ENCODE assay signal across 22 cellular contexts in genomic region chr6:163787001-163787667, GRCh38.
"Had no signal": no experiment of that assay in that cellular context is flagged by ENCODE, and none has a peak within 500 bp of the region (broad histone marks: within the 10 kb centered on the region; RNA-seq: fewer than 3 reads in every experiment).

No MANE protein-coding gene starts in this region.

- DNase-seq: activated CD4-positive, alpha-beta T cell treated with anti-CD3 and anti-CD28 coated beads, Interleukin-2, amount 50 U/mL, for 1 hour; activated CD4-positive, CD25-positive, alpha-beta regulatory T cell; activated naive CD8-positive, alpha-beta T cell treated with anti-CD3 and anti-CD28 coated beads, Interleukin-2, amount 50 U/mL, for 24 hours; activated T-cell treated with anti-CD3 and anti-CD28 coated beads, Interleukin-2, amount 50 U/mL, for 72 hours; anterior cingulate cortex; caudate nucleus; colonic mucosa; endodermal cell; hypothalamus; lower lobe of right lung; naive thymus-derived CD8-positive, alpha-beta T cell; nucleus accumbens; posterior cingulate gyrus; retina; stimulated activated CD4-positive, alpha-beta T cell treated with anti-CD3 and anti-CD28 coated beads, Interleukin-12 subunit alpha, Interleukin-12 subunit beta, amount 100 ng/mL, for 4 hours; stimulated activated CD4-positive, alpha-beta T cell treated with anti-CD3 and anti-CD28 coated beads, Interleukin-1b, Interleukin-23, amount 100 ng/mL, for 48 hours; stimulated activated CD8-positive, alpha-beta memory T cell treated with anti-CD3 and anti-CD28 coated beads, Interleukin-4, amount 100 ng/mL, for 48 hours; stimulated activated naive CD4-positive, alpha-beta T cell treated with Interleukin-2 at 50 U/mL for 16 hours; T1000 had no signal

- H3K9me3 Mint-ChIP-seq: activated naive CD8-positive, alpha-beta T cell treated with anti-CD3 and anti-CD28 coated beads, Interleukin-2, amount 50 U/mL, for 24 hours; activated T-cell treated with anti-CD3 and anti-CD28 coated beads, Interleukin-2, amount 50 U/mL, for 72 hours; endodermal cell had no signal

- H3K4me3 Mint-ChIP-seq: activated naive CD8-positive, alpha-beta T cell treated with anti-CD3 and anti-CD28 coated beads, Interleukin-2, amount 50 U/mL, for 24 hours; activated T-cell treated with anti-CD3 and anti-CD28 coated beads, Interleukin-2, amount 50 U/mL, for 72 hours; brain; endodermal cell; naive thymus-derived CD8-positive, alpha-beta T cell had no signal

- H3K4me1 ChIP-seq: colonic mucosa, lower lobe of right lung had no signal

- H3K27me3 ChIP-seq: colonic mucosa had no signal

- H3K27ac ChIP-seq: colonic mucosa, epithelial cell of prostate, lower lobe of right lung had no signal

- ATAC-seq: activated naive CD8-positive, alpha-beta T cell treated with anti-CD3 and anti-CD28 coated beads, Interleukin-2, amount 50 U/mL, for 24 hours; activated T-cell treated with anti-CD3 and anti-CD28 coated beads, Interleukin-2, amount 50 U/mL, for 72 hours; lower lobe of right lung; naive thymus-derived CD8-positive, alpha-beta T cell had no signal

- H3K36me3 Mint-ChIP-seq: naive thymus-derived CD8-positive, alpha-beta T cell had no signal

- H3K4me3 ChIP-seq: colonic mucosa, lower lobe of right lung had no signal

- H3K27ac Mint-ChIP-seq: activated naive CD8-positive, alpha-beta T cell treated with anti-CD3 and anti-CD28 coated beads, Interleukin-2, amount 50 U/mL, for 24 hours; activated T-cell treated with anti-CD3 and anti-CD28 coated beads, Interleukin-2, amount 50 U/mL, for 72 hours; endodermal cell; naive thymus-derived CD8-positive, alpha-beta T cell had no signal

- H3K4me1 Mint-ChIP-seq: endodermal cell had no signal

- H3K27me3 Mint-ChIP-seq: brain had no signal

- H3K36me3 ChIP-seq: colonic mucosa, lower lobe of right lung had no signal

- FAIRE-seq: keratinocyte had no signal

- H3K9me3 ChIP-seq: colonic mucosa, lower lobe of right lung had no signal
